ENCODE assay signal across 8 cellular contexts in genomic region chr3:52153389-52154096, GRCh38. TPM values are rescaled to one million over a fixed set of nuclear protein-coding genes. Genes with fewer than 3 reads are reported as not detected.
DNase-seq lines count a peak whose midpoint lies in the region; ATAC-seq and TF ChIP-seq lines count a peak whose summit lies in the region.

No MANE protein-coding gene starts in this region.

- peaks cover 29% of the 10 kb centered on the region for H3K4me1 Mint-ChIP-seq in activated CD4-positive, alpha-beta memory T cell treated with anti-CD3 and anti-CD28 coated beads, Interleukin-2, amount 10 ng/mL, durations not matched to agents 7 days and 5 days

- H3K27me3 ChIP-seq in GM23248 (replicated peaks; ENCODE audit: insufficient read depth) (no peaks in the 10 kb centered on the region), heart right ventricle (no peaks in the 10 kb centered on the region), gastrocnemius medialis (no peaks in the 10 kb centered on the region)

- peak overlapping the region; percentile 97 for H3K4me2 ChIP-seq in GM23248 (ENCODE audit: unreplicated experiment)

- peak overlapping the region; percentile 94 for H2AFZ ChIP-seq in GM23248

- no peaks in the 10 kb centered on the region for H3K9me2 ChIP-seq in GM23248 (ENCODE audit: insufficient read depth)

- H3K27ac Mint-ChIP-seq in activated CD4-positive, alpha-beta memory T cell treated with anti-CD3 and anti-CD28 coated beads, Interleukin-2, amount 10 ng/mL, durations not matched to agents 7 days and 5 days, result peak overlapping the region; percentile 89

- H4K20me1 ChIP-seq in GM23248 (ENCODE audit: insufficient read depth), result no peaks in the 10 kb centered on the region

- peaks cover 22% of the 10 kb centered on the region for H3K79me2 ChIP-seq in GM23248 (ENCODE audit: insufficient read depth)

- peaks cover 15% of the 10 kb centered on the region for H3K36me3 Mint-ChIP-seq in activated CD4-positive, alpha-beta memory T cell treated with anti-CD3 and anti-CD28 coated beads, Interleukin-2, amount 10 ng/mL, durations not matched to agents 7 days and 5 days (ENCODE audit: low read depth)

- TF ChIP-seq CTCF in heart right ventricle (IDR thresholded peaks at IDR 0.05) (no peak), gastrocnemius medialis (IDR thresholded peaks at IDR 0.05 in 4 of 5, conservative IDR thresholded peaks at IDR 0.05 in 1 of 5) (no peak)

- CTCF ChIA-PET in activated CD4-positive, alpha-beta memory T cell treated with anti-CD3 and anti-CD28 coated beads, Interleukin-2, amount 10 ng/mL, durations not matched to agents 7 days and 5 days (lab: Charles Lee), result interaction anchor here (0.5 to 1.8 kb wide), 14 partner anchors 9 to 653 kb away, joined by 3 to 16 read pairs (median 4); partner anchors contain the start of genes DCAF1, DUSP7 and RPL29

- ATAC-seq in heart right ventricle (peak in 2 of 8 donors; percentile 1 to 49), gastrocnemius medialis (no peak)

- 5% methylated on average over 18 of the region's 18 CpGs for WGBS in GM23248 (ENCODE audit: low coverage in 1 of 2, low lambda C conversion rate in 2 of 2, missing lambda C conversion rate in 2 of 2), 2 experiments
- WGBS in heart right ventricle, 2 donors, result 13 to 15% methylated on average over 18 of the region's 18 CpGs

- no peaks in the 10 kb centered on the region for H3K9me3 Mint-ChIP-seq in activated CD4-positive, alpha-beta memory T cell treated with anti-CD3 and anti-CD28 coated beads, Interleukin-2, amount 10 ng/mL, durations not matched to agents 7 days and 5 days

- DNase-seq in EH (ENCODE audit: low read depth), result peak; percentile 73
- DNase-seq in GM23248, result peak; percentile 80
- peak; percentile 81 for DNase-seq in NCI-H1105 treated with DMSO at 0.1 percent for 48 hours (lab: John Stamatoyannopoulos, UW)
- DNase-seq in activated CD4-positive, alpha-beta memory T cell treated with anti-CD3 and anti-CD28 coated beads, Interleukin-2, amount 10 ng/mL, durations not matched to agents 7 days and 5 days, result peak; percentile 19
- no peak for DNase-seq in heart right ventricle
- DNase-seq in gastrocnemius medialis, result no peak
- no peak for DNase-seq in C1 segment of cervical spinal cord (lab: John Stamatoyannopoulos, UW)
- DNase-seq in hypothalamus (lab: John Stamatoyannopoulos, UW), result no peak

- H3K27me3 Mint-ChIP-seq in activated CD4-positive, alpha-beta memory T cell treated with anti-CD3 and anti-CD28 coated beads, Interleukin-2, amount 10 ng/mL, durations not matched to agents 7 days and 5 days, result no peaks in the 10 kb centered on the region

- H3K4me3 ChIP-seq in GM23248 (peak overlapping the region; percentile 87), heart right ventricle (peak overlapping the region; percentile 49 to 77 (median 66)), gastrocnemius medialis (peak overlapping the region; percentile 65 to 87 (median 82))

- POLR2A ChIA-PET in activated CD4-positive, alpha-beta memory T cell treated with anti-CD3 and anti-CD28 coated beads, Interleukin-2, amount 10 ng/mL, durations not matched to agents 7 days and 5 days (lab: Charles Lee), result interaction anchor here (1.0 to 2.0 kb wide), 14 partner anchors 44 to 186 kb away, joined by 3 to 19 read pairs (median 4); partner anchors contain the start of genes ABHD14B, ALAS1, DUSP7 and RPL29

- TF ChIP-seq POLR2A in gastrocnemius medialis (IDR thresholded peaks at IDR 0.05), result no peak

- intact Hi-C loops in heart right ventricle (cut with DNase I) (loop anchor here in 6 of 10 donors (5.0 to 10.0 kb wide), 5 partner anchors 44 to 124 kb away; partner anchors contain the start of genes ALAS1 (in 4 of the 6) and WDR82 (in 1 of the 6)), gastrocnemius medialis (cut with DNase I; ENCODE audit: low total_unique reads) (loop anchor here (1.0 to 2.0 kb wide), 3 partner anchors 45 to 211 kb away; partner anchors contain the start of genes ALAS1, DUSP7 and PARP3)

- in situ Hi-C loops in GM23248 (cut with MboI) (no loop called here), gastrocnemius medialis (cut with MboI; ENCODE audit: low sequenced_read_pairs in 4 of 4) (no loop called here)

- H3K36me3 ChIP-seq in GM23248 (ENCODE audit: low read depth) (no peaks in the 10 kb centered on the region), heart right ventricle (peaks cover 0 to 13% (median 0%) of the 10 kb centered on the region in 9 donors), gastrocnemius medialis (no peaks in the 10 kb centered on the region)

- no peaks in the 10 kb centered on the region for H3F3A ChIP-seq in GM23248 (ENCODE audit: insufficient read depth)

- peak overlapping the region; percentile 82 for H3K9ac ChIP-seq in GM23248

- no peaks in the 10 kb centered on the region for H3K9me3 ChIP-seq in GM23248 (ENCODE audit: low read depth)
- H3K9me3 ChIP-seq in heart right ventricle, result no peaks in the 10 kb centered on the region
- no peaks in the 10 kb centered on the region for H3K9me3 ChIP-seq in gastrocnemius medialis

- H3K4me1 ChIP-seq in GM23248 (ENCODE audit: insufficient read depth) (peaks cover 7% of the 10 kb centered on the region), heart right ventricle (peaks cover 4 to 19% (median 10%) of the 10 kb centered on the region in 9 donors), gastrocnemius medialis (peaks cover 8 to 10% of the 10 kb centered on the region in 2 donors)

- H3K27ac ChIP-seq in GM23248 (peak overlapping the region; percentile 72), heart right ventricle (peak overlapping the region in 8 of 10 donors; percentile 83 to 94 (median 89)), gastrocnemius medialis (peak overlapping the region; percentile 84 to 97 (median 96))

- H3K4me3 Mint-ChIP-seq in activated CD4-positive, alpha-beta memory T cell treated with anti-CD3 and anti-CD28 coated beads, Interleukin-2, amount 10 ng/mL, durations not matched to agents 7 days and 5 days, result peak overlapping the region; percentile 85

RNA-seq across cellular contexts. Expression of gene POC1A, which starts 0.7 kb away (rescaled TPM):
- total RNA-seq in GM23248 (2014; rRNA removed; shearing (Covaris generic)), result 2.3 and 5.2 TPM in 2 replicates
- polyA plus RNA-seq in GM23248 (2016; fragmentation: Nextera tagmentation; extraction: Ambion mirVana) (11.0 and 11.8 TPM in 2 replicates), heart right ventricle (1 to 10 TPM in 1 of 2 donors, under 1 TPM in 1; 0.44 to 1.9 TPM)
- total RNA-seq in activated CD4-positive, alpha-beta memory T cell treated with anti-CD3 and anti-CD28 coated beads, Interleukin-2, amount 10 ng/mL, durations not matched to agents 7 days and 5 days, result 10 to 100 TPM; 24.8 to 25.6 TPM
- total RNA-seq in heart right ventricle (1 to 10 TPM in 5 of 10 donors, under 1 TPM in 5; 0.60 to 3.5 (median 1.1) TPM), gastrocnemius medialis (1 to 10 TPM in 1 of 4 donors, under 1 TPM in 3; 0.51 to 3.2 (median 0.81) TPM)

RNA-seq across cellular contexts. Expression of gene ALAS1, which starts 44.4 kb away (rescaled TPM):
- 21.2 and 33.9 TPM in 2 replicates for total RNA-seq in GM23248 (2014; rRNA removed; shearing (Covaris generic))
- polyA plus RNA-seq in GM23248 (2016; fragmentation: Nextera tagmentation; extraction: Ambion mirVana) (30.4 and 31.0 TPM in 2 replicates), heart right ventricle (10 to 100 TPM; 55.2 to 98.4 TPM)
- 10 to 100 TPM; 62.1 to 62.6 TPM for total RNA-seq in activated CD4-positive, alpha-beta memory T cell treated with anti-CD3 and anti-CD28 coated beads, Interleukin-2, amount 10 ng/mL, durations not matched to agents 7 days and 5 days
- total RNA-seq in heart right ventricle (100 to 1,000 TPM; 117 to 233 (median 177) TPM), gastrocnemius medialis (10 to 100 TPM; 61.0 to 99.8 (median 68.4) TPM)

Comparison
In these comparisons a context has a peak if more than half of its experiments do, and no peak if none do; other contexts are left out.
1. DNase-seq: peak in EH (single experiment), GM23248 (single experiment), NCI-H1105 treated with DMSO at 0.1 percent for 48 hours (single experiment) and activated CD4-positive, alpha-beta memory T cell treated with anti-CD3 and anti-CD28 coated beads, Interleukin-2, amount 10 ng/mL, durations not matched to agents 7 days and 5 days (single experiment); none in heart right ventricle (0 of 2), gastrocnemius medialis (0 of 2), C1 segment of cervical spinal cord (0 of 14) and hypothalamus (0 of 51).
2. Peak in every context shown above with its lines, with median percentiles within 50 percentile points of each other: H3K27ac ChIP-seq and H3K4me3 ChIP-seq.